9 cellular contexts compared by ENCODE assay signal in the genomic region with DNA sequence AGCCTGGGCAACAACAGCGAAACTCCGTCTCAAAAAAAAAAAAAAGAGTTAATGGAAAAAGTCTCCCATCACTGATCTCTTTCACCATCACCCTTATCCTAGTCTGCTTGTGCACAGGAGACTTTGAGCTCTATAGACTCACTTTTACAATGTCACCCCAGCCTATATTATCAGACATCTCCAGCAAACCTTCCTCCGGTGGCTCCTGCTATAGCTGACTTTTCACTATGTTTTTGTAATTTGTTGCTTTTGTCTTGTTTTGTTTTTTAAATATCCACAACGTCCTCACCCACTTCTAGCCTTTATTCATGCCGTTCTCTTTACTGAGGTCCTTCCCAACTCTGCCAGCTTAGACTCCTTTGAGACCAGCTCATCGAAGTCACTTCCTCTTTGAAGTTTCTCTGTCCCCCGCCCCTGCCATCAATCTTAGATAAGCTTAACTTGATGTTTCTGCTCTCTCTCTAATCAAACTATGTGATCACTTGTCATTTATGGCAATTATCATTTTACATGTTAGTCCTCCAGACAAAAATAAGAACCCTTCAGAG.
DNase-seq lines count a peak whose midpoint lies in the region; ATAC-seq and TF ChIP-seq lines count a peak whose summit lies in the region.
"Had no signal": no experiment of that assay in that cellular context is flagged by ENCODE, and none has a peak within 500 bp of the region (broad histone marks: within the 10 kb centered on the region; RNA-seq: fewer than 3 reads in every experiment).

No MANE protein-coding gene starts in this region.

- no peaks in the 10 kb centered on the region for H3K27me3 Mint-ChIP-seq in T-helper 2 cell treated with Interferon-gamma antibody and Interleukin-4, amounts not matched to agents 5 μg/mL and 100 μg/mL, for 36 hours (ENCODE audit: low read depth)

- H3K27ac Mint-ChIP-seq in T-helper 2 cell treated with Interferon-gamma antibody and Interleukin-4, amounts not matched to agents 5 μg/mL and 100 μg/mL, for 36 hours = peak overlapping the region; percentile 80

- no peaks in the 10 kb centered on the region for H4K20me1 ChIP-seq in BLaER1

- no peak overlapping the region for H3K9ac ChIP-seq in BLaER1

- no peak for DNase-seq in T-helper 2 cell treated with Interferon-gamma antibody and Interleukin-4, amounts not matched to agents 5 μg/mL and 100 μg/mL, for 36 hours (ENCODE audit: low spot score)
- DNase-seq in left colon = no peak
- DNase-seq in NCI-H1436 treated with DMSO at 0.1 percent for 48 hours (lab: John Stamatoyannopoulos, UW) = no peak
- DNase-seq in kidney tubule cell (ENCODE audit: low spot score) = no peak
- no peak for DNase-seq in GM13977 (ENCODE audit: low spot score)
- DNase-seq in HCEC 1CT = no peak

- POLR2A ChIA-PET in HEK293 (lab: Yijun Ruan, JAX) = interaction anchor here (0.9 to 8.1 kb wide), 6 partner anchors 7 to 97 kb away, joined by 4 to 238 read pairs (median 41); a partner anchor contains a TSS

- H3K4me1 Mint-ChIP-seq in T-helper 2 cell treated with Interferon-gamma antibody and Interleukin-4, amounts not matched to agents 5 μg/mL and 100 μg/mL, for 36 hours (ENCODE audit: low read depth) = peaks cover 46% of the 10 kb centered on the region

- peak overlapping the region; percentile 69 for H3K4me3 Mint-ChIP-seq in T-helper 2 cell treated with Interferon-gamma antibody and Interleukin-4, amounts not matched to agents 5 μg/mL and 100 μg/mL, for 36 hours

- intact Hi-C loops in left colon (cut with DNase I, micrococcal nuclease) = no loop called here

- peak; percentile 43 for ATAC-seq in left colon

- H3K9me3 Mint-ChIP-seq in T-helper 2 cell treated with Interferon-gamma antibody and Interleukin-4, amounts not matched to agents 5 μg/mL and 100 μg/mL, for 36 hours = no peaks in the 10 kb centered on the region

- no peak overlapping the region for H3K4me3 ChIP-seq in BLaER1
- no peak overlapping the region for H3K4me3 ChIP-seq in HEK293 (ENCODE audit: low read depth, low read length)

- CTCF ChIA-PET in HEK293 (lab: Yijun Ruan, JAX) = interaction anchor here (0.6 to 1.0 kb wide), 6 partner anchors 8 to 177 kb away, joined by 3 to 7 read pairs (median 4); a partner anchor contains a TSS

- H3K27me3 ChIP-seq in BLaER1 = no peaks in the 10 kb centered on the region

- no peaks in the 10 kb centered on the region for H3K9me3 ChIP-seq in BLaER1
- no peaks in the 10 kb centered on the region for H3K9me3 ChIP-seq in HEK293 (ENCODE audit: control insufficient read depth, insufficient read depth, low read depth, low read length)

- H3K4me1 ChIP-seq in BLaER1 (peaks cover 57% of the 10 kb centered on the region), HEK293 (ENCODE audit: control insufficient read depth, insufficient read depth, low read length) (peaks cover 38% of the 10 kb centered on the region)

- TF ChIP-seq CTCF in HEK293 (tag by site-specific recombination; IDR thresholded peaks at IDR 0.05) = no peak
- no peak for TF ChIP-seq CTCF in GM13977 (IDR thresholded peaks at IDR 0.05; ENCODE audit: extremely low read depth, insufficient read depth, missing control alignments)

- no peaks in the 10 kb centered on the region for H3K36me3 Mint-ChIP-seq in T-helper 2 cell treated with Interferon-gamma antibody and Interleukin-4, amounts not matched to agents 5 μg/mL and 100 μg/mL, for 36 hours (ENCODE audit: low read depth)

- in situ Hi-C loops in GM13977 (cut with MboI; ENCODE audit: low pct_unique_long_range_greater_than_20kb, low sequenced_read_pairs, unreplicated experiment) = loop anchor here (10.0 kb wide), 1 partner anchor 67 kb away; no protein-coding TSS in a partner anchor

- H3K4me2 ChIP-seq in BLaER1 = peak overlapping the region; percentile 70

- H3K27ac ChIP-seq in BLaER1 (no peak overlapping the region; the same call in 1 of the 2 replicates), HEK293 (ENCODE audit: extremely low read depth, low read depth, low read length) (peak overlapping the region; percentile 98)
- H3K27ac ChIP-seq: HL-60 had no signal

- H3K36me3 ChIP-seq in BLaER1 (no peaks in the 10 kb centered on the region), HEK293 (ENCODE audit: control insufficient read depth in 2 of 2, insufficient read depth in 1 of 2, low read length in 2 of 2) (no peaks in the 10 kb centered on the region)

TF ChIP-seq in HEK293, 187 proteins besides CTCF, POLR2A, EP300 and RAD21 (continues in another document):
- TF ChIP-seq ZNF600 (tag by site-specific recombination; IDR thresholded peaks at IDR 0.05) = peak; percentile 55; the same call in 1 of the 2 replicates
- TF ChIP-seq, protein P1, sequence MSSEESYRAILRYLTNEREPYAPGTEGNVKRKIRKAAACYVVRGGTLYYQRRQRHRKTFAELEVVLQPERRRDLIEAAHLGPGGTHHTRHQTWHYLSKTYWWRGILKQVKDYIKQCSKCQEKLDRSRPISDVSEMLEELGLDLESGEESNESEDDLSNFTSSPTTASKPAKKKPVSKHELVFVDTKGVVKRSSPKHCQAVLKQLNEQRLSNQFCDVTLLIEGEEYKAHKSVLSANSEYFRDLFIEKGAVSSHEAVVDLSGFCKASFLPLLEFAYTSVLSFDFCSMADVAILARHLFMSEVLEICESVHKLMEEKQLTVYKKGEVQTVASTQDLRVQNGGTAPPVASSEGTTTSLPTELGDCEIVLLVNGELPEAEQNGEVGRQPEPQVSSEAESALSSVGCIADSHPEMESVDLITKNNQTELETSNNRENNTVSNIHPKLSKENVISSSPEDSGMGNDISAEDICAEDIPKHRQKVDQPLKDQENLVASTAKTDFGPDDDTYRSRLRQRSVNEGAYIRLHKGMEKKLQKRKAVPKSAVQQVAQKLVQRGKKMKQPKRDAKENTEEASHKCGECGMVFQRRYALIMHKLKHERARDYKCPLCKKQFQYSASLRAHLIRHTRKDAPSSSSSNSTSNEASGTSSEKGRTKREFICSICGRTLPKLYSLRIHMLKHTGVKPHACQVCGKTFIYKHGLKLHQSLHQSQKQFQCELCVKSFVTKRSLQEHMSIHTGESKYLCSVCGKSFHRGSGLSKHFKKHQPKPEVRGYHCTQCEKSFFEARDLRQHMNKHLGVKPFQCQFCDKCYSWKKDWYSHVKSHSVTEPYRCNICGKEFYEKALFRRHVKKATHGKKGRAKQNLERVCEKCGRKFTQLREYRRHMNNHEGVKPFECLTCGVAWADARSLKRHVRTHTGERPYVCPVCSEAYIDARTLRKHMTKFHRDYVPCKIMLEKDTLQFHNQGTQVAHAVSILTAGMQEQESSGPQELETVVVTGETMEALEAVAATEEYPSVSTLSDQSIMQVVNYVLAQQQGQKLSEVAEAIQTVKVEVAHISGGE (tag by site-specific recombination; conservative IDR thresholded peaks at IDR 0.05; ENCODE audit: low read depth) = peak; percentile 10; the same call in 1 of the 2 replicates
- TF ChIP-seq RBAK (tag by site-specific recombination; IDR thresholded peaks at IDR 0.05) = no peak
- TF ChIP-seq ZNF335 (tag by site-specific recombination; conservative IDR thresholded peaks at IDR 0.05) = peak; percentile 82
- TF ChIP-seq TCF7L2 (IDR thresholded peaks at IDR 0.05; ENCODE audit: borderline replicate concordance, low read depth, low read length) = peak; percentile 87; the same call in 1 of the 2 replicates
- peak; percentile 29; the same call in 1 of the 2 replicates for TF ChIP-seq PRDM1 (tag by site-specific recombination; IDR thresholded peaks at IDR 0.05)
- 0 out of 2 replicates have a peak, but pooled peaks have one; percentile 38 for TF ChIP-seq IKZF3 (tag by site-specific recombination; IDR thresholded peaks at IDR 0.05)
- TF ChIP-seq ZNF391 (tag by site-specific recombination; IDR thresholded peaks at IDR 0.05; ENCODE audit: borderline replicate concordance, low read depth) = no peak
- TF ChIP-seq ZNF132 (tag by site-specific recombination; IDR thresholded peaks at IDR 0.05; ENCODE audit: borderline replicate concordance) = no peak
- no peak for TF ChIP-seq SP7 (tag by site-specific recombination; IDR thresholded peaks at IDR 0.05)
- no peak for TF ChIP-seq GLI2 (tag by site-specific recombination; IDR thresholded peaks at IDR 0.05; ENCODE audit: borderline replicate concordance, low read depth)
- peak; percentile 62 for TF ChIP-seq ZBTB17 (tag by site-specific recombination; IDR thresholded peaks at IDR 0.05)
- no peak for TF ChIP-seq ZFP41 (tag by site-specific recombination; IDR thresholded peaks at IDR 0.05; ENCODE audit: borderline replicate concordance)
- TF ChIP-seq, protein P2, sequence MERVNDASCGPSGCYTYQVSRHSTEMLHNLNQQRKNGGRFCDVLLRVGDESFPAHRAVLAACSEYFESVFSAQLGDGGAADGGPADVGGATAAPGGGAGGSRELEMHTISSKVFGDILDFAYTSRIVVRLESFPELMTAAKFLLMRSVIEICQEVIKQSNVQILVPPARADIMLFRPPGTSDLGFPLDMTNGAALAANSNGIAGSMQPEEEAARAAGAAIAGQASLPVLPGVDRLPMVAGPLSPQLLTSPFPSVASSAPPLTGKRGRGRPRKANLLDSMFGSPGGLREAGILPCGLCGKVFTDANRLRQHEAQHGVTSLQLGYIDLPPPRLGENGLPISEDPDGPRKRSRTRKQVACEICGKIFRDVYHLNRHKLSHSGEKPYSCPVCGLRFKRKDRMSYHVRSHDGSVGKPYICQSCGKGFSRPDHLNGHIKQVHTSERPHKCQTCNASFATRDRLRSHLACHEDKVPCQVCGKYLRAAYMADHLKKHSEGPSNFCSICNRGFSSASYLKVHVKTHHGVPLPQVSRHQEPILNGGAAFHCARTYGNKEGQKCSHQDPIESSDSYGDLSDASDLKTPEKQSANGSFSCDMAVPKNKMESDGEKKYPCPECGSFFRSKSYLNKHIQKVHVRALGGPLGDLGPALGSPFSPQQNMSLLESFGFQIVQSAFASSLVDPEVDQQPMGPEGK (tag by site-specific recombination; IDR thresholded peaks at IDR 0.05) = peak; percentile 42; the same call in 1 of the 2 replicates
- no peak for TF ChIP-seq ZNF585B (tag by site-specific recombination; IDR thresholded peaks at IDR 0.05)
